ENCODE assay signal across 14 cellular contexts in genomic region chr13:45162194-45162593, GRCh38. TPM values are rescaled to one million over a fixed set of nuclear protein-coding genes. Genes with fewer than 3 reads are reported as not detected.
DNase-seq lines count a peak whose midpoint lies in the region; ATAC-seq, FAIRE-seq and TF ChIP-seq lines count a peak whose summit lies in the region.
"Had no signal": no experiment of that assay in that cellular context is flagged by ENCODE, and none has a peak within 500 bp of the region (broad histone marks: within the 10 kb centered on the region; RNA-seq: fewer than 3 reads in every experiment).

No MANE protein-coding gene starts in this region.

- H3K9ac ChIP-seq in endothelial cell of umbilical vein (replicated peaks; ENCODE audit: extremely low read depth, insufficient read depth, low read length) = peak overlapping the region; percentile 48

- POLR2A ChIA-PET in endothelial cell of umbilical vein (lab: Charles Lee) = no interaction called here
- POLR2A ChIA-PET in CD4-positive, alpha-beta T cell (lab: Charles Lee) = no interaction called here

- no TSS peak for BruUV-seq in endothelial cell of umbilical vein (replicated peaks; lab: Mats Ljungman, UMichigan)

- CTCF ChIA-PET in endothelial cell of umbilical vein (lab: Charles Lee) = interaction anchor here (0.9 to 3.9 kb wide), 8 partner anchors 14 to 119 kb away, joined by 3 to 19 read pairs (median 3); partner anchors contain the start of gene GTF2F2
- CTCF ChIA-PET in CD4-positive, alpha-beta T cell (lab: Charles Lee) = no interaction called here

- DNase-seq in Daoy (ENCODE audit: low read depth) = peak; percentile 24
- no peak for DNase-seq in RWPE2 (ENCODE audit: low spot score)
- peak; percentile 65 for DNase-seq in endothelial cell of umbilical vein (ENCODE audit: low read depth, low spot score)
- DNase-seq in osteoblast (ENCODE audit: insufficient read length, low spot score, missing footprints) = peak; percentile 9
- no peak for DNase-seq in CD4-positive, alpha-beta T cell
- DNase-seq in NCI-H1105 (lab: John Stamatoyannopoulos, UW) = no peak
- DNase-seq: activated CD4-positive, alpha-beta T cell treated with anti-CD3 and anti-CD28 coated beads for 4 hours; body of pancreas; DMS79; T-helper 1 cell had no signal

- ATAC-seq in RWPE2 (ENCODE audit: low read depth) (peak; percentile 32; the same call in 2 of the 3 replicates), HG02884 (IDR thresholded peaks at IDR 0.05; ENCODE audit: unreplicated experiment) (no peak), HG02973 (IDR thresholded peaks at IDR 0.05; ENCODE audit: unreplicated experiment) (no peak)
- ATAC-seq in CD4-positive, alpha-beta T cell (ENCODE audit: poor library complexity) = no peak
- ATAC-seq: body of pancreas had no signal

- H3K9me3 ChIP-seq in RWPE2 (ENCODE audit: severe bottlenecking) (no peaks in the 10 kb centered on the region), endothelial cell of umbilical vein (replicated peaks; ENCODE audit: control insufficient read depth, insufficient read depth, low read length) (no peaks in the 10 kb centered on the region), osteoblast (ENCODE audit: low read depth, low read length) (no peaks in the 10 kb centered on the region)
- no peaks in the 10 kb centered on the region for H3K9me3 ChIP-seq in CD4-positive, alpha-beta T cell (ENCODE audit: control insufficient read depth, low read length)
- H3K9me3 ChIP-seq: body of pancreas had no signal

- H3K27me3 ChIP-seq in RWPE2 (ENCODE audit: insufficient read depth, poor library complexity, severe bottlenecking) (no peaks in the 10 kb centered on the region), endothelial cell of umbilical vein (ENCODE audit: control insufficient read depth in 2 of 2, insufficient read depth in 2 of 2, low read length in 2 of 2) (no peaks in the 10 kb centered on the region), osteoblast (ENCODE audit: insufficient read depth, low read length) (no peaks in the 10 kb centered on the region)
- H3K27me3 ChIP-seq in CD4-positive, alpha-beta T cell (ENCODE audit: control insufficient read depth, insufficient read depth, low read length) = no peaks in the 10 kb centered on the region
- H3K27me3 ChIP-seq: body of pancreas had no signal

- no peak for TF ChIP-seq POLR2A in endothelial cell of umbilical vein (IDR thresholded peaks at IDR 0.05; ENCODE audit: low read depth, low read length)

- H3K36me3 ChIP-seq in RWPE2 (ENCODE audit: low read depth) (peaks cover 37% of the 10 kb centered on the region), endothelial cell of umbilical vein (ENCODE audit: control insufficient read depth in 2 of 2, extremely low read depth in 1 of 2, insufficient read depth in 2 of 2, low read length in 2 of 2) (no peaks in the 10 kb centered on the region), osteoblast (ENCODE audit: insufficient read depth, low read length) (peaks cover 5% of the 10 kb centered on the region)

- TF ChIP-seq CTCF in RWPE2 (IDR thresholded peaks at IDR 0.05; ENCODE audit: poor library complexity, severe bottlenecking) = no peak
- no peak for TF ChIP-seq CTCF in endothelial cell of umbilical vein (IDR thresholded peaks at IDR 0.05; ENCODE audit: extremely low read depth in 1 of 2, insufficient read depth in 1 of 2, low read depth in 1 of 2, low read length in 2 of 2)
- TF ChIP-seq CTCF in osteoblast (IDR thresholded peaks at IDR 0.05; ENCODE audit: extremely low read depth, low read depth, low read length) = no peak
- TF ChIP-seq CTCF in CD4-positive, alpha-beta T cell (IDR thresholded peaks at IDR 0.05) = no peak

- H3K4me3 ChIP-seq in RWPE2 (ENCODE audit: severe bottlenecking) (no peak overlapping the region), endothelial cell of umbilical vein (replicated peaks in 1 of 3; ENCODE audit: insufficient read depth in 1 of 3, low read depth in 1 of 3, low read length in 3 of 3) (no peak overlapping the region), osteoblast (ENCODE audit: insufficient read depth, low read length) (no peak overlapping the region)
- H3K4me3 ChIP-seq: body of pancreas had no signal

- H3K79me2 ChIP-seq in endothelial cell of umbilical vein (ENCODE audit: control insufficient read depth, insufficient read depth, low read length) = peaks cover 4% of the 10 kb centered on the region
- H3K79me2 ChIP-seq in osteoblast (ENCODE audit: insufficient read depth, low read length) = peaks cover 19% of the 10 kb centered on the region

- peak overlapping the region; percentile 9 for H2AFZ ChIP-seq in endothelial cell of umbilical vein (ENCODE audit: low read depth, low read length)
- H2AFZ ChIP-seq in osteoblast (ENCODE audit: low read length) = no peak overlapping the region

- H3K4me1 Mint-ChIP-seq in CD4-positive, alpha-beta T cell (ENCODE audit: low read depth) = no peaks in the 10 kb centered on the region

- H3K27me3 Mint-ChIP-seq in CD4-positive, alpha-beta T cell = no peaks in the 10 kb centered on the region

- H3K9me3 Mint-ChIP-seq in CD4-positive, alpha-beta T cell = no peaks in the 10 kb centered on the region

- no peak overlapping the region for H3K27ac Mint-ChIP-seq in CD4-positive, alpha-beta T cell
- H3K27ac Mint-ChIP-seq: activated T-helper 1 cell treated with anti-CD3 and anti-CD28 coated beads, Interleukin-12 subunit alpha, Interleukin-12 subunit beta, Interleukin-2, Interleukin-4 antibody, amounts not matched to agents 30 ng/mL and 10 ng/mL and 1 ng/mL, durations not matched to agents 14 hours and 24 hours and 36 hours had no signal

- dilution Hi-C loops in endothelial cell of umbilical vein (cut with MboI; ENCODE audit: extremely low pct_ligation_motif_present, low sequenced_read_pairs) = no loop called here

- H3K4me1 ChIP-seq in RWPE2 (ENCODE audit: insufficient read depth, poor library complexity, severe bottlenecking) (peaks cover 22% of the 10 kb centered on the region), endothelial cell of umbilical vein (ENCODE audit: control insufficient read depth, extremely low read depth, insufficient read depth, low read length) (peaks cover 14% of the 10 kb centered on the region), osteoblast (ENCODE audit: insufficient read depth, low read length) (peaks cover 18% of the 10 kb centered on the region)
- H3K4me1 ChIP-seq: body of pancreas had no signal

- no peaks in the 10 kb centered on the region for H3K9me1 ChIP-seq in endothelial cell of umbilical vein (replicated peaks; ENCODE audit: control insufficient read depth, extremely low read depth, insufficient read depth, low read length)

- H3K4me3 Mint-ChIP-seq in CD4-positive, alpha-beta T cell = no peak overlapping the region
- H3K4me3 Mint-ChIP-seq: activated T-helper 1 cell treated with anti-CD3 and anti-CD28 coated beads, Interleukin-12 subunit alpha, Interleukin-12 subunit beta, Interleukin-2, Interleukin-4 antibody, amounts not matched to agents 30 ng/mL and 10 ng/mL and 1 ng/mL, durations not matched to agents 14 hours and 24 hours and 36 hours had no signal

- H4K20me1 ChIP-seq in endothelial cell of umbilical vein (replicated peaks; ENCODE audit: control insufficient read depth, extremely low read depth, insufficient read depth, low read length) = no peaks in the 10 kb centered on the region
- H4K20me1 ChIP-seq in osteoblast (ENCODE audit: insufficient read depth, low read length) = no peaks in the 10 kb centered on the region

- FAIRE-seq in endothelial cell of umbilical vein (lab: Jason Lieb, UNC) = peak; percentile 28

- H3K4me2 ChIP-seq in endothelial cell of umbilical vein (ENCODE audit: insufficient read depth, low read length) = peak overlapping the region; percentile 69
- no peak overlapping the region for H3K4me2 ChIP-seq in osteoblast (ENCODE audit: insufficient read depth, low read length)

- H3K27ac ChIP-seq in RWPE2 (ENCODE audit: poor library complexity, severe bottlenecking) (peak overlapping the region; percentile 80), endothelial cell of umbilical vein (ENCODE audit: insufficient read depth, low read depth, low read length) (peak overlapping the region; percentile 78), osteoblast (ENCODE audit: low read depth, low read length) (peak overlapping the region; percentile 85)
- no peak overlapping the region for H3K27ac ChIP-seq in CD4-positive, alpha-beta T cell (ENCODE audit: low read depth, low read length)

- intact Hi-C loops in endothelial cell of umbilical vein (cut with micrococcal nuclease) = no loop called here
- intact Hi-C loops in CD4-positive, alpha-beta T cell (cut with DNase I, micrococcal nuclease) = no loop called here

- H3K36me3 Mint-ChIP-seq in CD4-positive, alpha-beta T cell (ENCODE audit: low read depth) = peaks cover 61% of the 10 kb centered on the region

TF ChIP-seq in endothelial cell of umbilical vein, 7 proteins besides CTCF, POLR2A, EP300 and RAD21 (continues in another document):
- TF ChIP-seq MYC (IDR thresholded peaks at IDR 0.05; ENCODE audit: low read depth, low read length) (no peak), EZH2 (IDR thresholded peaks at IDR 0.05; ENCODE audit: borderline replicate concordance, low read depth, low read length, severe bottlenecking) (no peak), JUN (IDR thresholded peaks at IDR 0.05; ENCODE audit: borderline replicate concordance, insufficient read depth, insufficient read length, low read depth) (no peak)

RNA-seq across cellular contexts. Expression of gene KCTD4, which starts 38.7 kb away (rescaled TPM):
- not detected in 2 replicates for total RNA-seq in Daoy (2014; rRNA removed; shearing (Covaris generic))
- not detected in 2 replicates for total RNA-seq in endothelial cell of umbilical vein
- polyA plus RNA-seq in endothelial cell of umbilical vein = not detected in 2 replicates
- not detected in 2 replicates for polyA plus RNA-seq in endothelial cell of umbilical vein (2011; cell fraction: cytosol; rRNA removed)
- not detected in 2 replicates for polyA plus RNA-seq in endothelial cell of umbilical vein (2011; cell fraction: nucleus; rRNA removed)
- not detected in 2 replicates for polyA plus RNA-seq in endothelial cell of umbilical vein (2012)
- polyA minus RNA-seq in endothelial cell of umbilical vein = not detected in 2 replicates
- not detected for polyA minus RNA-seq in endothelial cell of umbilical vein (2011; cell fraction: cytosol; rRNA and poly(A)+ RNA removed)
- not detected in 2 replicates for polyA minus RNA-seq in endothelial cell of umbilical vein (2011; cell fraction: nucleus; rRNA and poly(A)+ RNA removed)
- under 0.01 TPM in 2 replicates for total RNA-seq in osteoblast
- not detected for total RNA-seq in CD4-positive, alpha-beta T cell
- total RNA-seq: activated T-helper 1 cell treated with anti-CD3 and anti-CD28 coated beads, Interleukin-12 subunit alpha, Interleukin-12 subunit beta, Interleukin-2, Interleukin-4 antibody, amounts not matched to agents 30 ng/mL and 10 ng/mL and 1 ng/mL, durations not matched to agents 14 hours and 24 hours and 36 hours; body of pancreas; mesenteric fat pad had no signal

RNA-seq across cellular contexts. Expression of gene GTF2F2, which starts 41.9 kb away (rescaled TPM):
- total RNA-seq in Daoy (2014; rRNA removed; shearing (Covaris generic)) = 45.2 and 55.2 TPM in 2 replicates
- total RNA-seq in endothelial cell of umbilical vein (22.7 and 23.6 TPM in 2 replicates), osteoblast (19.9 and 23.6 TPM in 2 replicates)
- 5.0 and 7.5 TPM in 2 replicates for polyA plus RNA-seq in endothelial cell of umbilical vein
- 12.2 and 13.1 TPM in 2 replicates for polyA plus RNA-seq in endothelial cell of umbilical vein (2011; cell fraction: cytosol; rRNA removed)
- polyA plus RNA-seq in endothelial cell of umbilical vein (2011; cell fraction: nucleus; rRNA removed) = 7.4 and 10.8 TPM in 2 replicates
- 18.4 and 22.3 TPM in 2 replicates for polyA plus RNA-seq in endothelial cell of umbilical vein (2012)
- polyA minus RNA-seq in endothelial cell of umbilical vein = 3.8 and 4.5 TPM in 2 replicates
- 7.7 TPM for polyA minus RNA-seq in endothelial cell of umbilical vein (2011; cell fraction: cytosol; rRNA and poly(A)+ RNA removed)
- polyA minus RNA-seq in endothelial cell of umbilical vein (2011; cell fraction: nucleus; rRNA and poly(A)+ RNA removed) = 12.5 and 12.7 TPM in 2 replicates
- total RNA-seq in CD4-positive, alpha-beta T cell = 10 to 100 TPM; 11.7 to 14.8 TPM

Comparison
In these comparisons a context has a peak if more than half of its experiments do, and no peak if none do; other contexts are left out.
1. DNase-seq: peak in Daoy (single experiment), endothelial cell of umbilical vein (single experiment) and osteoblast (single experiment); none in RWPE2 (single experiment), CD4-positive, alpha-beta T cell (0 of 10) and NCI-H1105 (single experiment).